ENCODE assay signal across 9 cellular contexts in genomic region chr5:136584474-136584873, GRCh38.
"Had no signal": no experiment of that assay in that cellular context is flagged by ENCODE, and none has a peak within 500 bp of the region (broad histone marks: within the 10 kb centered on the region; RNA-seq: fewer than 3 reads in every experiment).

No MANE protein-coding gene starts in this region.

- DNase-seq: GM23248, H9, HCEC 1CT, Kasumi-1, KG1 had no signal

- H3K4me3 ChIP-seq: GM23248 had no signal

- FAIRE-seq: H1, H54, HepG2 had no signal

- H3K9ac ChIP-seq: GM23248 had no signal

- H3K27ac ChIP-seq: GM23248, HL-60 had no signal

- H2AFZ ChIP-seq: GM23248 had no signal

- ATAC-seq: HepG2 had no signal
